In genomic region chr9:73165911-73166310, GRCh38 we compare ENCODE assay signal across 18 cellular contexts. TPM values are rescaled to one million over a fixed set of nuclear protein-coding genes. Genes with fewer than 3 reads are reported as not detected.
A peak's percentile ranks its signal among the peaks of the same experiment; 100 is the strongest.
DNase-seq lines count a peak whose midpoint lies in the region; ATAC-seq and TF ChIP-seq lines count a peak whose summit lies in the region.
"Had no signal": no experiment of that assay in that cellular context is flagged by ENCODE, and none has a peak within 500 bp of the region (broad histone marks: within the 10 kb centered on the region; RNA-seq: fewer than 3 reads in every experiment).

No MANE protein-coding gene starts in this region.

- ATAC-seq in CD4-positive, alpha-beta T cell (ENCODE audit: poor library complexity), result no peak
- no peak for ATAC-seq in natural killer cell treated with Interleukin-12 subunit alpha and Interleukin-12 subunit beta and Interleukin-15 and Interleukin-18, amount 100 ng/mL, for 72 hours
- ATAC-seq in GM18498 (IDR thresholded peaks at IDR 0.05; ENCODE audit: unreplicated experiment) (no peak), HG03457 (IDR thresholded peaks at IDR 0.05; ENCODE audit: unreplicated experiment) (no peak)
- ATAC-seq: HepG2 had no signal

- TF ChIP-seq CTCF in CD4-positive, alpha-beta T cell (IDR thresholded peaks at IDR 0.05), result no peak
- TF ChIP-seq CTCF in chondrocyte (IDR thresholded peaks at IDR 0.05), result no peak

- CTCF ChIA-PET in CD4-positive, alpha-beta T cell (lab: Charles Lee), result interaction anchor here (1.0 to 1.1 kb wide), 2 partner anchors 31 to 58 kb away, joined by 3 to 5 read pairs; no protein-coding TSS in a partner anchor

- intact Hi-C loops in CD4-positive, alpha-beta T cell (cut with DNase I, micrococcal nuclease), result loop anchor here (5.0 to 10.0 kb wide), 2 partner anchors 34 to 811 kb away; no protein-coding TSS in a partner anchor
- intact Hi-C loops in activated T-helper 1 cell treated with anti-CD3 and anti-CD28 coated beads, Interleukin-12 subunit alpha, Interleukin-12 subunit beta, Interleukin-2, Interleukin-4 antibody, amounts not matched to agents 30 ng/mL and 10 ng/mL and 1 ng/mL, durations not matched to agents 14 hours and 24 hours and 36 hours (cut with micrococcal nuclease), result no loop called here

- peaks cover 21% of the 10 kb centered on the region for H3K4me1 Mint-ChIP-seq in CD4-positive, alpha-beta T cell (ENCODE audit: low read depth)
- H3K4me1 Mint-ChIP-seq in chondrocyte (ENCODE audit: low read depth), result no peaks in the 10 kb centered on the region
- peaks cover 23 to 45% of the 10 kb centered on the region in 2 donors for H3K4me1 Mint-ChIP-seq in natural killer cell treated with Interleukin-12 subunit alpha and Interleukin-12 subunit beta and Interleukin-15 and Interleukin-18, amount 100 ng/mL, for 72 hours (ENCODE audit: low read depth in 2 of 2)
- H3K4me1 Mint-ChIP-seq in activated T-helper 1 cell treated with anti-CD3 and anti-CD28 coated beads, Interleukin-12 subunit alpha, Interleukin-12 subunit beta, Interleukin-2, Interleukin-4 antibody, amounts not matched to agents 30 ng/mL and 10 ng/mL and 1 ng/mL, durations not matched to agents 14 hours and 24 hours and 36 hours (ENCODE audit: low read depth), result peaks cover 15% of the 10 kb centered on the region

- DNase-seq in CD4-positive, alpha-beta T cell, result no peak
- peak; percentile 36 for DNase-seq in HT-29 (ENCODE audit: low spot score)
- DNase-seq in chondrocyte (ENCODE audit: low spot score), result no peak
- DNase-seq in natural killer cell treated with Interleukin-12 subunit alpha and Interleukin-12 subunit beta and Interleukin-15 and Interleukin-18, amount 100 ng/mL, for 72 hours (ENCODE audit: low spot score), result no peak
- no peak for DNase-seq in activated T-helper 1 cell treated with anti-CD3 and anti-CD28 coated beads, Interleukin-12 subunit alpha, Interleukin-12 subunit beta, Interleukin-2, Interleukin-4 antibody, amounts not matched to agents 30 ng/mL and 10 ng/mL and 1 ng/mL, durations not matched to agents 14 hours and 24 hours and 36 hours (ENCODE audit: low spot score)
- DNase-seq: Caco-2, DMS153, NCI-H1436, NCI-H2029, NCI-H2171, NCI-H446, NCI-H748 treated with DMSO at 0.1 percent for 48 hours, RPMI8226 had no signal

- H3K27ac Mint-ChIP-seq in CD4-positive, alpha-beta T cell, result peak overlapping the region; percentile 72
- peak overlapping the region; percentile 49 for H3K27ac Mint-ChIP-seq in chondrocyte (ENCODE audit: unreplicated experiment)
- H3K27ac Mint-ChIP-seq in natural killer cell treated with Interleukin-12 subunit alpha and Interleukin-12 subunit beta and Interleukin-15 and Interleukin-18, amount 100 ng/mL, for 72 hours, result peak overlapping the region; percentile 53 to 91
- H3K27ac Mint-ChIP-seq in activated T-helper 1 cell treated with anti-CD3 and anti-CD28 coated beads, Interleukin-12 subunit alpha, Interleukin-12 subunit beta, Interleukin-2, Interleukin-4 antibody, amounts not matched to agents 30 ng/mL and 10 ng/mL and 1 ng/mL, durations not matched to agents 14 hours and 24 hours and 36 hours, result no peak overlapping the region

- H3K27me3 Mint-ChIP-seq in CD4-positive, alpha-beta T cell, result no peaks in the 10 kb centered on the region
- no peaks in the 10 kb centered on the region for H3K27me3 Mint-ChIP-seq in chondrocyte (ENCODE audit: low read depth)
- H3K27me3 Mint-ChIP-seq in natural killer cell treated with Interleukin-12 subunit alpha and Interleukin-12 subunit beta and Interleukin-15 and Interleukin-18, amount 100 ng/mL, for 72 hours, result no peaks in the 10 kb centered on the region
- no peaks in the 10 kb centered on the region for H3K27me3 Mint-ChIP-seq in activated T-helper 1 cell treated with anti-CD3 and anti-CD28 coated beads, Interleukin-12 subunit alpha, Interleukin-12 subunit beta, Interleukin-2, Interleukin-4 antibody, amounts not matched to agents 30 ng/mL and 10 ng/mL and 1 ng/mL, durations not matched to agents 14 hours and 24 hours and 36 hours (ENCODE audit: insufficient read depth)

- H3K4me3 Mint-ChIP-seq in CD4-positive, alpha-beta T cell, result no peak overlapping the region
- no peak overlapping the region for H3K4me3 Mint-ChIP-seq in chondrocyte (ENCODE audit: unreplicated experiment)
- no peak overlapping the region for H3K4me3 Mint-ChIP-seq in natural killer cell treated with Interleukin-12 subunit alpha and Interleukin-12 subunit beta and Interleukin-15 and Interleukin-18, amount 100 ng/mL, for 72 hours
- no peak overlapping the region for H3K4me3 Mint-ChIP-seq in activated T-helper 1 cell treated with anti-CD3 and anti-CD28 coated beads, Interleukin-12 subunit alpha, Interleukin-12 subunit beta, Interleukin-2, Interleukin-4 antibody, amounts not matched to agents 30 ng/mL and 10 ng/mL and 1 ng/mL, durations not matched to agents 14 hours and 24 hours and 36 hours

- no peaks in the 10 kb centered on the region for H3K9me3 ChIP-seq in CD4-positive, alpha-beta T cell (ENCODE audit: control insufficient read depth, low read length)
- H3K9me3 ChIP-seq: Caco-2 had no signal

- POLR2A ChIA-PET in CD4-positive, alpha-beta T cell (lab: Charles Lee), result no interaction called here

- H3K27me3 ChIP-seq in CD4-positive, alpha-beta T cell (ENCODE audit: control insufficient read depth, insufficient read depth, low read length), result no peaks in the 10 kb centered on the region

- no peak overlapping the region for H3K27ac ChIP-seq in CD4-positive, alpha-beta T cell (ENCODE audit: low read depth, low read length)
- H3K27ac ChIP-seq: C4-2B, KMS-11 had no signal

- H3K9me3 Mint-ChIP-seq in CD4-positive, alpha-beta T cell, result no peaks in the 10 kb centered on the region
- no peaks in the 10 kb centered on the region for H3K9me3 Mint-ChIP-seq in chondrocyte (ENCODE audit: low read depth)
- H3K9me3 Mint-ChIP-seq in natural killer cell treated with Interleukin-12 subunit alpha and Interleukin-12 subunit beta and Interleukin-15 and Interleukin-18, amount 100 ng/mL, for 72 hours, result no peaks in the 10 kb centered on the region
- H3K9me3 Mint-ChIP-seq in activated T-helper 1 cell treated with anti-CD3 and anti-CD28 coated beads, Interleukin-12 subunit alpha, Interleukin-12 subunit beta, Interleukin-2, Interleukin-4 antibody, amounts not matched to agents 30 ng/mL and 10 ng/mL and 1 ng/mL, durations not matched to agents 14 hours and 24 hours and 36 hours, result no peaks in the 10 kb centered on the region

- peaks cover 93% of the 10 kb centered on the region for H3K36me3 Mint-ChIP-seq in CD4-positive, alpha-beta T cell (ENCODE audit: low read depth)
- peaks cover 53% of the 10 kb centered on the region for H3K36me3 Mint-ChIP-seq in chondrocyte (ENCODE audit: low read depth)
- peaks cover 25% of the 10 kb centered on the region for H3K36me3 Mint-ChIP-seq in natural killer cell treated with Interleukin-12 subunit alpha and Interleukin-12 subunit beta and Interleukin-15 and Interleukin-18, amount 100 ng/mL, for 72 hours
- H3K36me3 Mint-ChIP-seq in activated T-helper 1 cell treated with anti-CD3 and anti-CD28 coated beads, Interleukin-12 subunit alpha, Interleukin-12 subunit beta, Interleukin-2, Interleukin-4 antibody, amounts not matched to agents 30 ng/mL and 10 ng/mL and 1 ng/mL, durations not matched to agents 14 hours and 24 hours and 36 hours (ENCODE audit: low read depth), result peaks cover 50% of the 10 kb centered on the region

RNA-seq across cellular contexts. Expression of gene ANXA1, which starts 14.2 kb away (rescaled TPM):
- total RNA-seq in CD4-positive, alpha-beta T cell, result 100 to 1,000 TPM; 310 to 317 TPM
- total RNA-seq in HT-29 (2014; rRNA removed; shearing (Covaris generic)), result 171 and 192 TPM in 2 replicates
- 294 to 376 TPM (median 369 TPM) in 3 replicates for total RNA-seq in chondrocyte
- total RNA-seq in natural killer cell treated with Interleukin-12 subunit alpha and Interleukin-12 subunit beta and Interleukin-15 and Interleukin-18, amount 100 ng/mL, for 72 hours, result 10 to 100 TPM; 26.4 to 37.0 TPM
- total RNA-seq in activated T-helper 1 cell treated with anti-CD3 and anti-CD28 coated beads, Interleukin-12 subunit alpha, Interleukin-12 subunit beta, Interleukin-2, Interleukin-4 antibody, amounts not matched to agents 30 ng/mL and 10 ng/mL and 1 ng/mL, durations not matched to agents 14 hours and 24 hours and 36 hours, result 35.2 and 37.8 TPM in 2 replicates
